24 cellular contexts compared by ENCODE assay signal in genomic region chr19:29696045-29696682, GRCh38. TPM values are rescaled to one million over a fixed set of nuclear protein-coding genes. Genes with fewer than 3 reads are reported as not detected.
DNase-seq lines count a peak whose midpoint lies in the region; ATAC-seq and TF ChIP-seq lines count a peak whose summit lies in the region.
"Had no signal": no experiment of that assay in that cellular context is flagged by ENCODE, and none has a peak within 500 bp of the region (broad histone marks: within the 10 kb centered on the region; RNA-seq: fewer than 3 reads in every experiment).

No MANE protein-coding gene starts in this region.

- H3K36me3 ChIP-seq in HEK293 (ENCODE audit: control insufficient read depth in 2 of 2, insufficient read depth in 1 of 2, low read length in 2 of 2), result no peaks in the 10 kb centered on the region; a peak in 1 of 3 replicates
- H3K36me3 ChIP-seq: breast epithelium, transverse colon had no signal

- H3K27me3 Mint-ChIP-seq in activated CD4-positive, alpha-beta T cell treated with anti-CD3 and anti-CD28 coated beads, Interleukin-2, amount 10 ng/mL, durations not matched to agents 7 days and 5 days, result no peaks in the 10 kb centered on the region
- no peaks in the 10 kb centered on the region for H3K27me3 Mint-ChIP-seq in effector memory CD8-positive, alpha-beta T cell

- CTCF ChIA-PET in activated CD4-positive, alpha-beta T cell treated with anti-CD3 and anti-CD28 coated beads, Interleukin-2, amount 10 ng/mL, durations not matched to agents 7 days and 5 days (lab: Charles Lee), result no interaction called here
- CTCF ChIA-PET in HEK293 (lab: Yijun Ruan, JAX), result interaction anchor here (0.7 to 8.1 kb wide), 4 partner anchors 16 to 821 kb away, joined by 4 to 220 read pairs (median 94); partner anchors contain the start of gene C19orf12

- intact Hi-C loops in sciatic nerve (cut with DNase I), result no loop called here

- H3K4me1 Mint-ChIP-seq in activated CD4-positive, alpha-beta T cell treated with anti-CD3 and anti-CD28 coated beads, Interleukin-2, amount 10 ng/mL, durations not matched to agents 7 days and 5 days, result peaks cover 13% of the 10 kb centered on the region
- peaks cover 17 to 22% of the 10 kb centered on the region in 2 donors for H3K4me1 Mint-ChIP-seq in effector memory CD8-positive, alpha-beta T cell (ENCODE audit: low read depth in 2 of 2)
- H3K4me1 Mint-ChIP-seq in stimulated activated effector memory CD8-positive, alpha-beta T cell treated with anti-CD3 and anti-CD28 coated beads, Interleukin-12 subunit alpha, Interleukin-12 subunit beta, amount 100 ng/mL, for 72 hours, result peaks cover 17% of the 10 kb centered on the region

- H3K4me3 Mint-ChIP-seq in activated CD4-positive, alpha-beta T cell treated with anti-CD3 and anti-CD28 coated beads, Interleukin-2, amount 10 ng/mL, durations not matched to agents 7 days and 5 days, result no peak overlapping the region
- no peak overlapping the region for H3K4me3 Mint-ChIP-seq in effector memory CD8-positive, alpha-beta T cell
- no peak overlapping the region for H3K4me3 Mint-ChIP-seq in stimulated activated effector memory CD8-positive, alpha-beta T cell treated with anti-CD3 and anti-CD28 coated beads, Interleukin-12 subunit alpha, Interleukin-12 subunit beta, amount 100 ng/mL, for 72 hours

- H3K27ac ChIP-seq in HEK293 (ENCODE audit: extremely low read depth, low read depth, low read length), result peak overlapping the region; percentile 40; the same call in 1 of the 2 replicates
- H3K27ac ChIP-seq: breast epithelium, transverse colon had no signal

- no peak overlapping the region for H3K4me3 ChIP-seq in HEK293 (ENCODE audit: low read depth, low read length)
- H3K4me3 ChIP-seq: breast epithelium, transverse colon had no signal

- ATAC-seq in effector memory CD8-positive, alpha-beta T cell (replicated peaks), result no peak
- ATAC-seq in stimulated activated effector memory CD8-positive, alpha-beta T cell treated with anti-CD3 and anti-CD28 coated beads, Interleukin-12 subunit alpha, Interleukin-12 subunit beta, amount 100 ng/mL, for 72 hours, result no peak
- ATAC-seq in HG03432 (IDR thresholded peaks at IDR 0.05; ENCODE audit: unreplicated experiment) (no peak), sciatic nerve (no peak)

- no peak for TF ChIP-seq CTCF in HEK293 (tag by site-specific recombination; IDR thresholded peaks at IDR 0.05)

- POLR2A ChIA-PET in activated CD4-positive, alpha-beta T cell treated with anti-CD3 and anti-CD28 coated beads, Interleukin-2, amount 10 ng/mL, durations not matched to agents 7 days and 5 days (lab: Charles Lee), result no interaction called here
- POLR2A ChIA-PET in HEK293 (lab: Yijun Ruan, JAX), result no interaction called here

- H3K27ac Mint-ChIP-seq in activated CD4-positive, alpha-beta T cell treated with anti-CD3 and anti-CD28 coated beads, Interleukin-2, amount 10 ng/mL, durations not matched to agents 7 days and 5 days, result peak overlapping the region; percentile 36
- peak overlapping the region; percentile 94 for H3K27ac Mint-ChIP-seq in effector memory CD8-positive, alpha-beta T cell
- H3K27ac Mint-ChIP-seq in stimulated activated effector memory CD8-positive, alpha-beta T cell treated with anti-CD3 and anti-CD28 coated beads, Interleukin-12 subunit alpha, Interleukin-12 subunit beta, amount 100 ng/mL, for 72 hours, result peak overlapping the region; percentile 82
- H3K27ac Mint-ChIP-seq: activated T-helper 2 cell treated with anti-CD3 and anti-CD28 coated beads, Interferon-gamma antibody, Interleukin-2, Interleukin-4, amounts not matched to agents 10 μg/mL and 5 μg/mL and 100 μg/mL, durations not matched to agents 14 hours and 24 hours and 36 hours had no signal

- no peak for DNase-seq in activated CD4-positive, alpha-beta T cell treated with anti-CD3 and anti-CD28 coated beads, Interleukin-2, amount 10 ng/mL, durations not matched to agents 7 days and 5 days
- DNase-seq in activated CD4-positive, alpha-beta T cell treated with anti-CD3 and anti-CD28 coated beads for 4 hours, result no peak
- no peak for DNase-seq in effector memory CD8-positive, alpha-beta T cell
- no peak for DNase-seq in stimulated activated effector memory CD8-positive, alpha-beta T cell treated with anti-CD3 and anti-CD28 coated beads, Interleukin-12 subunit alpha, Interleukin-12 subunit beta, amount 100 ng/mL, for 72 hours (ENCODE audit: low spot score in 2 of 2)
- DNase-seq in sciatic nerve (ENCODE audit: low spot score) (no peak), SIG-M5 treated with dmso at 0.1 percent for 504 hours (lab: John Stamatoyannopoulos, UW; ENCODE audit: unreplicated experiment) (no peak)
- DNase-seq: activated CD4-positive, CD25-positive, alpha-beta regulatory T cell; C1 segment of cervical spinal cord; DMS 273 treated with DMSO at 0.1 percent for 48 hours; GDM1; kidney glomerular epithelial cell; mammary epithelial cell; NCI-H2107; NCI-H526; retina; RPMI8226; SK-N-SH; stimulated activated CD4-positive, alpha-beta T cell treated with anti-CD3 and anti-CD28 coated beads, Interleukin-4, amount 100 ng/mL, for 24 hours; T-helper 9 cell; transverse colon had no signal

- peaks cover 5% of the 10 kb centered on the region for H3K9me3 Mint-ChIP-seq in activated CD4-positive, alpha-beta T cell treated with anti-CD3 and anti-CD28 coated beads, Interleukin-2, amount 10 ng/mL, durations not matched to agents 7 days and 5 days
- no peaks in the 10 kb centered on the region for H3K9me3 Mint-ChIP-seq in effector memory CD8-positive, alpha-beta T cell
- H3K9me3 Mint-ChIP-seq in stimulated activated effector memory CD8-positive, alpha-beta T cell treated with anti-CD3 and anti-CD28 coated beads, Interleukin-12 subunit alpha, Interleukin-12 subunit beta, amount 100 ng/mL, for 72 hours, result no peaks in the 10 kb centered on the region
- H3K9me3 Mint-ChIP-seq: activated T-helper 2 cell treated with anti-CD3 and anti-CD28 coated beads, Interferon-gamma antibody, Interleukin-2, Interleukin-4, amounts not matched to agents 10 μg/mL and 5 μg/mL and 100 μg/mL, durations not matched to agents 14 hours and 24 hours and 36 hours had no signal

- no peaks in the 10 kb centered on the region for H3K9me3 ChIP-seq in HEK293 (ENCODE audit: control insufficient read depth, insufficient read depth, low read depth, low read length)
- H3K9me3 ChIP-seq: breast epithelium, SK-N-SH, transverse colon had no signal

- no peaks in the 10 kb centered on the region for H3K4me1 ChIP-seq in HEK293 (ENCODE audit: control insufficient read depth, insufficient read depth, low read length)
- H3K4me1 ChIP-seq: breast epithelium had no signal

- H3K36me3 Mint-ChIP-seq in activated CD4-positive, alpha-beta T cell treated with anti-CD3 and anti-CD28 coated beads, Interleukin-2, amount 10 ng/mL, durations not matched to agents 7 days and 5 days (ENCODE audit: low read depth), result peaks cover 2% of the 10 kb centered on the region
- no peaks in the 10 kb centered on the region for H3K36me3 Mint-ChIP-seq in effector memory CD8-positive, alpha-beta T cell (ENCODE audit: insufficient read depth)
- H3K36me3 Mint-ChIP-seq in stimulated activated effector memory CD8-positive, alpha-beta T cell treated with anti-CD3 and anti-CD28 coated beads, Interleukin-12 subunit alpha, Interleukin-12 subunit beta, amount 100 ng/mL, for 72 hours, result no peaks in the 10 kb centered on the region

TF ChIP-seq in HEK293, 187 proteins besides CTCF, POLR2A, EP300 and RAD21 (continues in another document):
- TF ChIP-seq ZNF302 (tag by site-specific recombination; IDR thresholded peaks at IDR 0.05; ENCODE audit: low read depth) (0 out of 2 replicates have a peak, but pooled peaks have one; percentile 6), YY1 (tag by site-specific recombination; IDR thresholded peaks at IDR 0.05) (no peak), ZNF114 (tag by site-specific recombination; IDR thresholded peaks at IDR 0.05) (no peak), AEBP2 (tag by site-specific recombination; IDR thresholded peaks at IDR 0.05; ENCODE audit: borderline replicate concordance) (no peak), MEIS1 (CRISPR knock-in tag; IDR thresholded peaks at IDR 0.05; ENCODE audit: borderline replicate concordance) (no peak), HIC1 (tag by site-specific recombination; IDR thresholded peaks at IDR 0.05) (no peak), ZNF214 (tag by site-specific recombination; IDR thresholded peaks at IDR 0.05; ENCODE audit: borderline replicate concordance) (no peak), SP7 (tag by site-specific recombination; IDR thresholded peaks at IDR 0.05) (no peak), HOXD13 (CRISPR knock-in tag; IDR thresholded peaks at IDR 0.05; ENCODE audit: borderline replicate concordance) (no peak), ZNF174 (tag by site-specific recombination; IDR thresholded peaks at IDR 0.05) (no peak)

RNA-seq across cellular contexts. Expression of gene C19orf12, which starts 18.9 kb away (rescaled TPM):
- total RNA-seq in activated CD4-positive, alpha-beta T cell treated with anti-CD3 and anti-CD28 coated beads, Interleukin-2, amount 10 ng/mL, durations not matched to agents 7 days and 5 days, result 10 to 100 TPM; 36.5 to 38.8 TPM
- total RNA-seq in sciatic nerve, result 30.9 TPM

RNA-seq across cellular contexts. Expression of gene PLEKHF1, which starts 30.9 kb away (rescaled TPM):
- 10 to 100 TPM; 49.4 to 52.1 TPM for total RNA-seq in activated CD4-positive, alpha-beta T cell treated with anti-CD3 and anti-CD28 coated beads, Interleukin-2, amount 10 ng/mL, durations not matched to agents 7 days and 5 days
- 30.4 TPM for total RNA-seq in sciatic nerve

Comparison
In these comparisons a context has a peak if more than half of its experiments do, and no peak if none do; other contexts are left out.
1. H3K27ac Mint-ChIP-seq: peak in every context shown above with its lines; median percentile 94 in effector memory CD8-positive, alpha-beta T cell; 82 in stimulated activated effector memory CD8-positive, alpha-beta T cell treated with anti-CD3 and anti-CD28 coated beads, Interleukin-12 subunit alpha, Interleukin-12 subunit beta, amount 100 ng/mL, for 72 hours; 36 in activated CD4-positive, alpha-beta T cell treated with anti-CD3 and anti-CD28 coated beads, Interleukin-2, amount 10 ng/mL, durations not matched to agents 7 days and 5 days.